Comparison of ENCODE assay signal across 21 cellular contexts in the genomic region with DNA sequence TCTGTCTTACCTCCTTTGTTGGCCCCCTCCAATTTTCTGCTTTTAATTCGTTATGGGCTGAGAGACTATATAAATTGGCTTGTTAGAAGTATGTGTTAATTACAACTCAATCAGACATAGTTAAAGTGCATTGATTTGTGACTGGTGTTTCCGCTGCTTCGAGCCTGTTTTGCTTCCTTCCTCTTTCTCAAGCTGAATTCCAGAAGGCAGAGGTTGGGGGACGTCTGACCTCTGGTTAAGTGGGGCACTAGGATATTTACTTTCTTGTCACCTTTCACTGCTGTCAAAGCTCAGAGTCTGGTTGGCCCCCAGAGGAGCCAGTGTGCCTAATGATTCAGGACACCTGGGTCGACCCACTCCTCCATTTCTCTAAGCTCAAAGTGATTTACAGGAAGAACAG.
DNase-seq lines count a peak whose midpoint lies in the region; ATAC-seq and TF ChIP-seq lines count a peak whose summit lies in the region.
"Had no signal": no experiment of that assay in that cellular context is flagged by ENCODE, and none has a peak within 500 bp of the region (broad histone marks: within the 10 kb centered on the region; RNA-seq: fewer than 3 reads in every experiment).

No MANE protein-coding gene starts in this region.

- TF ChIP-seq CTCF in esophagus squamous epithelium (IDR thresholded peaks at IDR 0.05) (no peak), osteocyte (IDR thresholded peaks at IDR 0.05) (no peak)

- peak overlapping the region; percentile 72 for H3K27ac Mint-ChIP-seq in osteocyte (ENCODE audit: unreplicated experiment)
- H3K27ac Mint-ChIP-seq: activated T-helper 2 cell treated with anti-CD3 and anti-CD28 coated beads, Interferon-gamma antibody, Interleukin-2, Interleukin-4, amounts not matched to agents 10 μg/mL and 5 μg/mL and 100 μg/mL, durations not matched to agents 14 hours and 24 hours and 36 hours had no signal

- H3K27me3 ChIP-seq in right cardiac atrium (ENCODE audit: control insufficient read depth, insufficient read depth) (no peaks in the 10 kb centered on the region), esophagus squamous epithelium (no peaks in the 10 kb centered on the region)

- intact Hi-C loops in right cardiac atrium (cut with DNase I), result no loop called here
- intact Hi-C loops in Right ventricle myocardium inferior (cut with DNase I), result loop anchor here (5.0 kb wide), 1 partner anchor 37 kb away; no protein-coding TSS in a partner anchor
- intact Hi-C loops in esophagus squamous epithelium (cut with DNase I), result no loop called here

- no peak overlapping the region for H3K4me3 Mint-ChIP-seq in osteocyte (ENCODE audit: unreplicated experiment)
- H3K4me3 Mint-ChIP-seq: neural crest cell had no signal

- no peaks in the 10 kb centered on the region for H3K9me3 ChIP-seq in right cardiac atrium (ENCODE audit: control insufficient read depth, low read length)
- H3K9me3 ChIP-seq in esophagus squamous epithelium, result no peaks in the 10 kb centered on the region

- TF ChIP-seq POLR2A in esophagus squamous epithelium (IDR thresholded peaks at IDR 0.05), result no peak

- peaks cover 40% of the 10 kb centered on the region for H3K4me1 Mint-ChIP-seq in osteocyte (ENCODE audit: unreplicated experiment)

- H3K36me3 ChIP-seq in esophagus squamous epithelium, result no peaks in the 10 kb centered on the region

- H3K9me3 Mint-ChIP-seq in osteocyte (ENCODE audit: unreplicated experiment), result no peaks in the 10 kb centered on the region
- H3K9me3 Mint-ChIP-seq: activated T-helper 2 cell treated with anti-CD3 and anti-CD28 coated beads, Interferon-gamma antibody, Interleukin-2, Interleukin-4, amounts not matched to agents 10 μg/mL and 5 μg/mL and 100 μg/mL, durations not matched to agents 14 hours and 24 hours and 36 hours had no signal

- 52% methylated on average over 5 of the region's 5 CpGs for WGBS in right cardiac atrium
- WGBS in esophagus squamous epithelium, 2 donors, result 47 to 48% methylated on average over 5 of the region's 5 CpGs

- H3K27ac ChIP-seq in right cardiac atrium (ENCODE audit: low read length) (peak overlapping the region; percentile 80), esophagus squamous epithelium (peak overlapping the region; percentile 19 to 77 (median 74))
- H3K27ac ChIP-seq: HL-60, KMS-11, VCaP had no signal

- no peak overlapping the region for H3K4me3 ChIP-seq in right cardiac atrium (ENCODE audit: low read length)
- H3K4me3 ChIP-seq in esophagus squamous epithelium, result no peak overlapping the region

- ATAC-seq in right cardiac atrium (no peak), Right ventricle myocardium inferior (no peak), GM19452 (IDR thresholded peaks at IDR 0.05; ENCODE audit: unreplicated experiment) (no peak), HG03039 (IDR thresholded peaks at IDR 0.05; ENCODE audit: unreplicated experiment) (no peak)
- ATAC-seq: left lobe of liver had no signal

- H3K4me1 ChIP-seq in right cardiac atrium (ENCODE audit: control insufficient read depth, insufficient read depth, low read length) (peaks cover 6% of the 10 kb centered on the region), esophagus squamous epithelium (peaks cover 0 to 16% (median 8%) of the 10 kb centered on the region in 3 donors)

- no peak for DNase-seq in right cardiac atrium
- no peak for DNase-seq in Right ventricle myocardium inferior (ENCODE audit: missing footprints)
- DNase-seq in esophagus squamous epithelium (lab: John Stamatoyannopoulos, UW), result no peak
- no peak for DNase-seq in osteocyte (ENCODE audit: extremely low spot score, unreplicated experiment)
- DNase-seq in stimulated activated CD4-positive, alpha-beta T cell treated with anti-CD3 and anti-CD28 coated beads, Interleukin-2, amount 100 ng/mL, for 48 hours, result no peak
- no peak for DNase-seq in NK-92 (lab: John Stamatoyannopoulos, UW; ENCODE audit: unreplicated experiment)
- DNase-seq: activated CD8-positive, alpha-beta memory T cell treated with anti-CD3 and anti-CD28 coated beads for 24 hours; cortex of kidney; hypothalamus; NCI-H187 treated with DMSO at 0.1 percent for 48 hours; NCI-H446 treated with DMSO at 0.1 percent for 48 hours; stimulated activated CD4-positive, alpha-beta T cell treated with anti-CD3 and anti-CD28 coated beads, Interleukin-4, amount 100 ng/mL, for 4 hours; SW 1271 had no signal

- H3K27me3 Mint-ChIP-seq in osteocyte (ENCODE audit: unreplicated experiment), result no peaks in the 10 kb centered on the region

- H3K36me3 Mint-ChIP-seq in osteocyte (ENCODE audit: unreplicated experiment), result peaks cover 1% of the 10 kb centered on the region
